11 cellular contexts compared by ENCODE assay signal in the genomic region with DNA sequence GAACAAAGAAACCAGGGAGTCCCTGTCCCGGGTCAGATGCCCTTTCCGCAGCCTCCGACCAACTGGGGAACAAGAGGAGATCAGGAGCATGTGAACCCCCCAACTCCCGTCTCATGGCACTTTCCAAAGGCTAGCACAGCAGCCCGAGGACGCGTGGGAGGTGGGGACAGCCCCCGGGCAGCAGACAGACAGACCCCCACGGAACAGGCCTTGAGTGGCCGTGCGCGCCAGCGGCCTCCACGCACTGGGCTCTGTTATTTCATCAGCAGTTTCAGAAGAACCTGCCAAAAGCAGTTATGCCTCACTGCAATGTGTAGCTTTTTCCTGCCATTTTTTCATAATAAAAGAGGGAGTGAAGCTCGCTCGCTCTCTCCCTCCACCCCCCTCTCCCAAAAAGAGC. TPM values are rescaled to one million over a fixed set of nuclear protein-coding genes. Genes with fewer than 3 reads are reported as not detected.
DNase-seq lines count a peak whose midpoint lies in the region; ATAC-seq lines count a peak whose summit lies in the region.
"Had no signal": no experiment of that assay in that cellular context is flagged by ENCODE, and none has a peak within 500 bp of the region (broad histone marks: within the 10 kb centered on the region; RNA-seq: fewer than 3 reads in every experiment).

No MANE protein-coding gene starts in this region.

- no peak overlapping the region for H3K27ac ChIP-seq in Karpas-422 (ENCODE audit: low read length)

- H3K27ac Mint-ChIP-seq in naive thymus-derived CD8-positive, alpha-beta T cell = no peak overlapping the region

- H3K27me3 ChIP-seq in endocrine pancreas (ENCODE audit: control insufficient read depth, insufficient read depth, low read length) (no peaks in the 10 kb centered on the region), Karpas-422 (ENCODE audit: low read length) (no peaks in the 10 kb centered on the region)

- H3K9me3 ChIP-seq in endocrine pancreas (ENCODE audit: control insufficient read depth, low read length) (no peaks in the 10 kb centered on the region), Karpas-422 (ENCODE audit: low read length) (no peaks in the 10 kb centered on the region)

- peaks cover 0 to 16% (median 13%) of the 10 kb centered on the region in 4 donors for H3K4me1 Mint-ChIP-seq in naive thymus-derived CD8-positive, alpha-beta T cell

- H3K4me2 ChIP-seq in Karpas-422 (ENCODE audit: low read depth, low read length, poor library complexity, severe bottlenecking) = no peak overlapping the region

- ATAC-seq in naive thymus-derived CD8-positive, alpha-beta T cell = no peak

- DNase-seq in stimulated activated CD4-positive, alpha-beta T cell treated with anti-CD3 and anti-CD28 coated beads, Interleukin-4, amount 100 ng/mL, for 1 hour = peak; percentile 1
- DNase-seq in stimulated activated CD4-positive, alpha-beta T cell treated with anti-CD3 and anti-CD28 coated beads, Interleukin-4, amount 100 ng/mL, for 4 hours = no peak
- DNase-seq in naive thymus-derived CD8-positive, alpha-beta T cell = no peak
- DNase-seq in GDM1 (lab: John Stamatoyannopoulos, UW) (no peak), midbrain (lab: John Stamatoyannopoulos, UW) (no peak), Karpas-422 (no peak)
- DNase-seq in stimulated activated CD4-positive, alpha-beta T cell treated with anti-CD3 and anti-CD28 coated beads, Interleukin-4, amount 100 ng/mL, for 24 hours = no peak
- DNase-seq: left colon, NCI-H2227 treated with DMSO at 0.1 percent for 48 hours had no signal

- peaks cover 5 to 33% (median 22%) of the 10 kb centered on the region in 5 donors for H3K27me3 Mint-ChIP-seq in naive thymus-derived CD8-positive, alpha-beta T cell

- no peaks in the 10 kb centered on the region for H3K36me3 Mint-ChIP-seq in naive thymus-derived CD8-positive, alpha-beta T cell

- no peaks in the 10 kb centered on the region for H4K20me1 ChIP-seq in Karpas-422 (ENCODE audit: insufficient read depth, low read depth, low read length)

- H3K9me3 Mint-ChIP-seq in naive thymus-derived CD8-positive, alpha-beta T cell = no peaks in the 10 kb centered on the region

- H3K79me2 ChIP-seq in Karpas-422 (ENCODE audit: low read length) = no peaks in the 10 kb centered on the region

- H3K9ac ChIP-seq in endocrine pancreas (ENCODE audit: control insufficient read depth, insufficient read depth, low read length) (peak overlapping the region; percentile 41), Karpas-422 (ENCODE audit: low read length) (no peak overlapping the region)

- H3K4me3 Mint-ChIP-seq in naive thymus-derived CD8-positive, alpha-beta T cell = peak overlapping the region; percentile 64 to 88 (median 78)

- no peaks in the 10 kb centered on the region for H3K4me1 ChIP-seq in endocrine pancreas (ENCODE audit: control insufficient read depth, insufficient read depth, low read length)
- peaks cover 8% of the 10 kb centered on the region for H3K4me1 ChIP-seq in Karpas-422 (ENCODE audit: low read length)

- POLR2A ChIA-PET in naive thymus-derived CD8-positive, alpha-beta T cell (lab: Charles Lee) = no interaction called here

- H3K9me2 ChIP-seq in Karpas-422 (replicated peaks; ENCODE audit: insufficient read depth, low read length) = no peaks in the 10 kb centered on the region

- H2AFZ ChIP-seq in Karpas-422 (ENCODE audit: low read length) = no peak overlapping the region

- H3K4me3 ChIP-seq in endocrine pancreas (ENCODE audit: control insufficient read depth, insufficient read depth, low read length) (peak overlapping the region; percentile 43), Karpas-422 (ENCODE audit: low read length) (no peak overlapping the region)

- H3K36me3 ChIP-seq in endocrine pancreas (ENCODE audit: control insufficient read depth, insufficient read depth, low read length) = no peaks in the 10 kb centered on the region
- H3K36me3 ChIP-seq in Karpas-422 (ENCODE audit: insufficient read depth, low read length) = no peaks in the 10 kb centered on the region

RNA-seq across cellular contexts. Expression of gene FGF16, which starts 0.3 kb away (rescaled TPM):
- not detected for total RNA-seq in naive thymus-derived CD8-positive, alpha-beta T cell
- polyA plus RNA-seq in naive thymus-derived CD8-positive, alpha-beta T cell = not detected
- total RNA-seq in Karpas-422 (2014; rRNA removed; shearing (Covaris generic); ENCODE audit: low replicate concordance) = not detected in 2 replicates
- total RNA-seq: Daoy, left colon had no signal
